Comparison of ENCODE assay signal across 1 cellular context in the genomic region with DNA sequence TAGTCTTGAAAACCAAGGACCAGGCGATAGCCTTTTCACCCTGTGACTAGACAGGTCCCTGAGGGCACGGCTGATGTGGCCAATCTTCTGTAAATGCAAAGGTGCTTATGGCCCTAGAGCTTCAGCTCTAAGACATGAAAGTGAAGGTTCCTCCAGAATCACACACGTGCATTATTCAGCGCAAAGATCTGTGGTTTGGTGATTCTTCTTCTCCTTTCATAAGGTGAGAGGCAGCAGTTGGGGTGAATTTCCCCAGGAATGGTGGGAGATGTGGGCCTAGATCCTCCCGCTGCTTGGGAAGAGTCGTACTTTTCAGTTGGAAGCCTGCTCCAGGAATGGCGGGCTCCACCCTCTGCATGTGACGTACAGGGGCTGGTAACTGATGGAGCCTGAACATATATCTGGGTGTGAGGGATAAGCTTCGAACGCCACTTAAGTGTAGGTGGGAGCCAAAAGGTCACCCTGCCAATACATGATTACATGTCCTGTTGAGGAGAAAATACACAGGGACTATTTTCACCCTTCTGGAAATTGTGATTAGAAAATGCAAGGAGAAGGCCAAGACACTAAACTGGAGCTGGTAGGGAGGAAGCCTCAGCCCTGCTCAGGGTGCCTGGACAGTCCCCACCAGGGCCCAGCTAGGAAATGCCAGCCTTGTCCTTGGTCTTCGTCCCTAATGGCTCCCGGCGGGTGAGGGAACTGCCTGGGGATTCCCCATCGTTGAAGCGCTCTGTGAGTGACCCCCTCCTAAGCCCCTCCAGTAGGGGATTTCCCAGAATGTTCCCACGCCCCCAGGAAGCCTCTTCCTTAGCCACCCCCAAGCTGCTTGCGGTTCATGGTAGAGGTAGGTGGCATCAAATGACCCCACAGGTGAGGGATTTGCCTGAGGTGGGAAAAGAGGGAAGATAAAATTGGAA.
A peak's percentile ranks its signal among the peaks of the same experiment; 100 is the strongest.
TF ChIP-seq lines count a peak whose summit lies in the region.

No MANE protein-coding gene starts in this region.

TF ChIP-seq in HepG2, 621 proteins besides CTCF, POLR2A, EP300 and RAD21 (continued from another document and continues in another):
- TF ChIP-seq, protein P1, sequence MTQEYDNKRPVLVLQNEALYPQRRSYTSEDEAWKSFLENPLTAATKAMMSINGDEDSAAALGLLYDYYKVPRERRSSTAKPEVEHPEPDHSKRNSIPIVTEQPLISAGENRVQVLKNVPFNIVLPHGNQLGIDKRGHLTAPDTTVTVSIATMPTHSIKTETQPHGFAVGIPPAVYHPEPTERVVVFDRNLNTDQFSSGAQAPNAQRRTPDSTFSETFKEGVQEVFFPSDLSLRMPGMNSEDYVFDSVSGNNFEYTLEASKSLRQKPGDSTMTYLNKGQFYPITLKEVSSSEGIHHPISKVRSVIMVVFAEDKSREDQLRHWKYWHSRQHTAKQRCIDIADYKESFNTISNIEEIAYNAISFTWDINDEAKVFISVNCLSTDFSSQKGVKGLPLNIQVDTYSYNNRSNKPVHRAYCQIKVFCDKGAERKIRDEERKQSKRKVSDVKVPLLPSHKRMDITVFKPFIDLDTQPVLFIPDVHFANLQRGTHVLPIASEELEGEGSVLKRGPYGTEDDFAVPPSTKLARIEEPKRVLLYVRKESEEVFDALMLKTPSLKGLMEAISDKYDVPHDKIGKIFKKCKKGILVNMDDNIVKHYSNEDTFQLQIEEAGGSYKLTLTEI (CRISPR knock-in tag; conservative IDR thresholded peaks at IDR 0.05), result no peak
- TF ChIP-seq ZNF235 (CRISPR knock-in tag; IDR thresholded peaks at IDR 0.05; ENCODE audit: borderline replicate concordance) (no peak), EED (CRISPR knock-in tag; IDR thresholded peaks at IDR 0.05) (no peak), ZFYVE20 (CRISPR knock-in tag; IDR thresholded peaks at IDR 0.05; ENCODE audit: borderline replicate concordance, low read depth) (no peak), NR3C1 (CRISPR knock-in tag; IDR thresholded peaks at IDR 0.05) (no peak), XBP1 (CRISPR knock-in tag; IDR thresholded peaks at IDR 0.05) (no peak), ZNF343 (CRISPR knock-in tag; IDR thresholded peaks at IDR 0.05) (no peak), KAT8 (CRISPR knock-in tag; IDR thresholded peaks at IDR 0.05) (no peak), ZNF34 (CRISPR knock-in tag; IDR thresholded peaks at IDR 0.05; ENCODE audit: borderline replicate concordance) (no peak), NR2C2 (CRISPR knock-in tag; IDR thresholded peaks at IDR 0.05; ENCODE audit: borderline replicate concordance) (no peak), HOXD1 (CRISPR knock-in tag; IDR thresholded peaks at IDR 0.05) (no peak), KDM5B (CRISPR knock-in tag; IDR thresholded peaks at IDR 0.05; ENCODE audit: borderline replicate concordance) (no peak; the same call in 1 of the 2 replicates), ARID2 (CRISPR knock-in tag; IDR thresholded peaks at IDR 0.05; ENCODE audit: borderline replicate concordance) (no peak), ZNF484 (CRISPR knock-in tag; IDR thresholded peaks at IDR 0.05; ENCODE audit: borderline replicate concordance, low read depth) (no peak), RXRA (CRISPR knock-in tag; IDR thresholded peaks at IDR 0.05) (no peak; the same call in 1 of the 2 replicates), ZNF225 (CRISPR knock-in tag; IDR thresholded peaks at IDR 0.05) (no peak), RXRB (CRISPR knock-in tag; IDR thresholded peaks at IDR 0.05; ENCODE audit: borderline replicate concordance) (peak; percentile 18; the same call in 1 of the 2 replicates), ZNF232 (CRISPR knock-in tag; IDR thresholded peaks at IDR 0.05; ENCODE audit: borderline replicate concordance) (no peak), ZNF337 (CRISPR knock-in tag; IDR thresholded peaks at IDR 0.05; ENCODE audit: borderline replicate concordance, low read depth) (no peak), JDP2 (CRISPR knock-in tag; IDR thresholded peaks at IDR 0.05; ENCODE audit: borderline replicate concordance) (no peak), MED8 (CRISPR knock-in tag; IDR thresholded peaks at IDR 0.05; ENCODE audit: insufficient replicate concordance) (no peak), ZNF331 (CRISPR knock-in tag; IDR thresholded peaks at IDR 0.05) (no peak), ZNF562 (CRISPR knock-in tag; IDR thresholded peaks at IDR 0.05; ENCODE audit: borderline replicate concordance) (no peak), PLRG1 (conservative IDR thresholded peaks at IDR 0.05) (no peak), ZBTB21 (CRISPR knock-in tag; IDR thresholded peaks at IDR 0.05) (no peak), ZNF251 (CRISPR knock-in tag; IDR thresholded peaks at IDR 0.05) (no peak), SALL1 (CRISPR knock-in tag; IDR thresholded peaks at IDR 0.05) (peak; percentile 62; the same call in 1 of the 2 replicates), TEAD3 (CRISPR knock-in tag; optimal IDR thresholded peaks at IDR 0.05; ENCODE audit: borderline replicate concordance) (peak; percentile 22), ZNF761 (CRISPR knock-in tag; conservative IDR thresholded peaks at IDR 0.05) (no peak)
- TF ChIP-seq, protein P2, sequence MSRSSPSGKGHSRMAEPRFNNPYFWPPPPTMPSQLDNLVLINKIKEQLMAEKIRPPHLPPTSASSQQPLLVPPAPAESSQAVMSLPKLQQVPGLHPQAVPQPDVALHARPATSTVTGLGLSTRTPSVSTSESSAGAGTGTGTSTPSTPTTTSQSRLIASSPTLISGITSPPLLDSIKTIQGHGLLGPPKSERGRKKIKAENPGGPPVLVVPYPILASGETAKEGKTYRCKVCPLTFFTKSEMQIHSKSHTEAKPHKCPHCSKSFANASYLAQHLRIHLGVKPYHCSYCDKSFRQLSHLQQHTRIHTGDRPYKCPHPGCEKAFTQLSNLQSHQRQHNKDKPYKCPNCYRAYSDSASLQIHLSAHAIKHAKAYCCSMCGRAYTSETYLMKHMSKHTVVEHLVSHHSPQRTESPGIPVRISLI (CRISPR knock-in tag; IDR thresholded peaks at IDR 0.05; ENCODE audit: borderline replicate concordance), result no peak
- TF ChIP-seq, protein P3, sequence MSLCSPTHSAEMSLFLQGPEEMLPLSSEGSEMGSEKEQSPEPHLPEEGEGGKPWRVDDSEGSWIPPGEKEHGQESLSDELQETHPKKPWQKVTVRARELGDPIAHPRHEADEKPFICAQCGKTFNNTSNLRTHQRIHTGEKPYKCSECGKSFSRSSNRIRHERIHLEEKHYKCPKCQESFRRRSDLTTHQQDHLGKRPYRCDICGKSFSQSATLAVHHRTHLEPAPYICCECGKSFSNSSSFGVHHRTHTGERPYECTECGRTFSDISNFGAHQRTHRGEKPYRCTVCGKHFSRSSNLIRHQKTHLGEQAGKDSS (CRISPR knock-in tag; IDR thresholded peaks at IDR 0.05; ENCODE audit: borderline replicate concordance, low read depth), result no peak
- TF ChIP-seq, protein P4, sequence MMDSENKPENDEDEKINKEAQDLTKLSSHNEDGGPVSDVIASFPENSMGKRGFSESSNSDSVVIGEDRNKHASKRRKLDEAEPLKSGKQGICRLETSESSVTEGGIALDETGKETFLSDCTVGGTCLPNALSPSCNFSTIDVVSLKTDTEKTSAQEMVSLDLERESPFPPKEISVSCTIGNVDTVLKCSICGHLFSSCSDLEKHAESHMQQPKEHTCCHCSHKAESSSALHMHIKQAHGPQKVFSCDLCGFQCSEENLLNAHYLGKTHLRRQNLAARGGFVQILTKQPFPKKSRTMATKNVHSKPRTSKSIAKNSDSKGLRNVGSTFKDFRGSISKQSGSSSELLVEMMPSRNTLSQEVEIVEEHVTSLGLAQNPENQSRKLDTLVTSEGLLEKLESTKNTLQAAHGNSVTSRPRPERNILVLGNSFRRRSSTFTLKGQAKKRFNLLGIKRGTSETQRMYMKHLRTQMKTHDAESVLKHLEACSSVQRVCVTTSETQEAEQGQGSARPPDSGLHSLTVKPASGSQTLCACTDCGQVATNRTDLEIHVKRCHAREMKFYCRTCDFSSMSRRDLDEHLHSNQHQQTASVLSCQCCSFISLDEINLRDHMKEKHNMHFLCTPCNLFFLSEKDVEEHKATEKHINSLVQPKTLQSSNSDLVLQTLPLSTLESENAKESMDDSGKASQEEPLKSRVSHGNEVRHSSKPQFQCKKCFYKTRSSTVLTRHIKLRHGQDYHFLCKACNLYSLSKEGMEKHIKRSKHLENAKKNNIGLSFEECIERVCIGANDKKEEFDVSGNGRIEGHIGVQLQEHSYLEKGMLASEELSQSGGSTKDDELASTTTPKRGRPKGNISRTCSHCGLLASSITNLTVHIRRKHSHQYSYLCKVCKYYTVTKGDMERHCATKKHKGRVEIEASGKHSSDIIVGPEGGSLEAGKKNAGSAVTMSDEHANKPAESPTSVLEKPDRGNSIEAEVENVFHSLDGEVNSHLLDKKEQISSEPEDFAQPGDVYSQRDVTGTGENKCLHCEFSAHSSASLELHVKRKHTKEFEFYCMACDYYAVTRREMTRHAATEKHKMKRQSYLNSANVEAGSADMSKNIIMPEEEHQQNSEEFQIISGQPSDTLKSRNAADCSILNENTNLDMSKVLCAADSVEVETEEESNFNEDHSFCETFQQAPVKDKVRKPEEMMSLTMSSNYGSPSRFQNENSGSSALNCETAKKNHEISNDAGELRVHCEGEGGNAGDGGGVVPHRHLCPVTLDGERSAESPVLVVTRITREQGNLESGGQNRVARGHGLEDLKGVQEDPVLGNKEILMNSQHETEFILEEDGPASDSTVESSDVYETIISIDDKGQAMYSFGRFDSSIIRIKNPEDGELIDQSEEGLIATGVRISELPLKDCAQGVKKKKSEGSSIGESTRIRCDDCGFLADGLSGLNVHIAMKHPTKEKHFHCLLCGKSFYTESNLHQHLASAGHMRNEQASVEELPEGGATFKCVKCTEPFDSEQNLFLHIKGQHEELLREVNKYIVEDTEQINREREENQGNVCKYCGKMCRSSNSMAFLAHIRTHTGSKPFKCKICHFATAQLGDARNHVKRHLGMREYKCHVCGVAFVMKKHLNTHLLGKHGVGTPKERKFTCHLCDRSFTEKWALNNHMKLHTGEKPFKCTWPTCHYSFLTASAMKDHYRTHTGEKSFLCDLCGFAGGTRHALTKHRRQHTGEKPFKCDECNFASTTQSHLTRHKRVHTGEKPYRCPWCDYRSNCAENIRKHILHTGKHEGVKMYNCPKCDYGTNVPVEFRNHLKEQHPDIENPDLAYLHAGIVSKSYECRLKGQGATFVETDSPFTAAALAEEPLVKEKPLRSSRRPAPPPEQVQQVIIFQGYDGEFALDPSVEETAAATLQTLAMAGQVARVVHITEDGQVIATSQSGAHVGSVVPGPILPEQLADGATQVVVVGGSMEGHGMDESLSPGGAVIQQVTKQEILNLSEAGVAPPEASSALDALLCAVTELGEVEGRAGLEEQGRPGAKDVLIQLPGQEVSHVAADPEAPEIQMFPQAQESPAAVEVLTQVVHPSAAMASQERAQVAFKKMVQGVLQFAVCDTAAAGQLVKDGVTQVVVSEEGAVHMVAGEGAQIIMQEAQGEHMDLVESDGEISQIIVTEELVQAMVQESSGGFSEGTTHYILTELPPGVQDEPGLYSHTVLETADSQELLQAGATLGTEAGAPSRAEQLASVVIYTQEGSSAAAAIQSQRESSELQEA (CRISPR knock-in tag; IDR thresholded peaks at IDR 0.05; ENCODE audit: not compliant biosample characterization), result no peak
- TF ChIP-seq, protein P5, sequence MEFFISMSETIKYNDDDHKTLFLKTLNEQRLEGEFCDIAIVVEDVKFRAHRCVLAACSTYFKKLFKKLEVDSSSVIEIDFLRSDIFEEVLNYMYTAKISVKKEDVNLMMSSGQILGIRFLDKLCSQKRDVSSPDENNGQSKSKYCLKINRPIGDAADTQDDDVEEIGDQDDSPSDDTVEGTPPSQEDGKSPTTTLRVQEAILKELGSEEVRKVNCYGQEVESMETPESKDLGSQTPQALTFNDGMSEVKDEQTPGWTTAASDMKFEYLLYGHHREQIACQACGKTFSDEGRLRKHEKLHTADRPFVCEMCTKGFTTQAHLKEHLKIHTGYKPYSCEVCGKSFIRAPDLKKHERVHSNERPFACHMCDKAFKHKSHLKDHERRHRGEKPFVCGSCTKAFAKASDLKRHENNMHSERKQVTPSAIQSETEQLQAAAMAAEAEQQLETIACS (CRISPR knock-in tag; IDR thresholded peaks at IDR 0.05), result no peak
- TF ChIP-seq, protein P6, sequence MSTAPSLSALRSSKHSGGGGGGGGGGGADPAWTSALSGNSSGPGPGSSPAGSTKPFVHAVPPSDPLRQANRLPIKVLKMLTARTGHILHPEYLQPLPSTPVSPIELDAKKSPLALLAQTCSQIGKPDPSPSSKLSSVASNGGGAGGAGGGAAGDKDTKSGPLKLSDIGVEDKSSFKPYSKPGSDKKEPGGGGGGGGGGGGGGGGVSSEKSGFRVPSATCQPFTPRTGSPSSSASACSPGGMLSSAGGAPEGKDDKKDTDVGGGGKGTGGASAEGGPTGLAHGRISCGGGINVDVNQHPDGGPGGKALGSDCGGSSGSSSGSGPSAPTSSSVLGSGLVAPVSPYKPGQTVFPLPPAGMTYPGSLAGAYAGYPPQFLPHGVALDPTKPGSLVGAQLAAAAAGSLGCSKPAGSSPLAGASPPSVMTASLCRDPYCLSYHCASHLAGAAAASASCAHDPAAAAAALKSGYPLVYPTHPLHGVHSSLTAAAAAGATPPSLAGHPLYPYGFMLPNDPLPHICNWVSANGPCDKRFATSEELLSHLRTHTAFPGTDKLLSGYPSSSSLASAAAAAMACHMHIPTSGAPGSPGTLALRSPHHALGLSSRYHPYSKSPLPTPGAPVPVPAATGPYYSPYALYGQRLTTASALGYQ (CRISPR knock-in tag; IDR thresholded peaks at IDR 0.05), result no peak
- TF ChIP-seq, protein P7, sequence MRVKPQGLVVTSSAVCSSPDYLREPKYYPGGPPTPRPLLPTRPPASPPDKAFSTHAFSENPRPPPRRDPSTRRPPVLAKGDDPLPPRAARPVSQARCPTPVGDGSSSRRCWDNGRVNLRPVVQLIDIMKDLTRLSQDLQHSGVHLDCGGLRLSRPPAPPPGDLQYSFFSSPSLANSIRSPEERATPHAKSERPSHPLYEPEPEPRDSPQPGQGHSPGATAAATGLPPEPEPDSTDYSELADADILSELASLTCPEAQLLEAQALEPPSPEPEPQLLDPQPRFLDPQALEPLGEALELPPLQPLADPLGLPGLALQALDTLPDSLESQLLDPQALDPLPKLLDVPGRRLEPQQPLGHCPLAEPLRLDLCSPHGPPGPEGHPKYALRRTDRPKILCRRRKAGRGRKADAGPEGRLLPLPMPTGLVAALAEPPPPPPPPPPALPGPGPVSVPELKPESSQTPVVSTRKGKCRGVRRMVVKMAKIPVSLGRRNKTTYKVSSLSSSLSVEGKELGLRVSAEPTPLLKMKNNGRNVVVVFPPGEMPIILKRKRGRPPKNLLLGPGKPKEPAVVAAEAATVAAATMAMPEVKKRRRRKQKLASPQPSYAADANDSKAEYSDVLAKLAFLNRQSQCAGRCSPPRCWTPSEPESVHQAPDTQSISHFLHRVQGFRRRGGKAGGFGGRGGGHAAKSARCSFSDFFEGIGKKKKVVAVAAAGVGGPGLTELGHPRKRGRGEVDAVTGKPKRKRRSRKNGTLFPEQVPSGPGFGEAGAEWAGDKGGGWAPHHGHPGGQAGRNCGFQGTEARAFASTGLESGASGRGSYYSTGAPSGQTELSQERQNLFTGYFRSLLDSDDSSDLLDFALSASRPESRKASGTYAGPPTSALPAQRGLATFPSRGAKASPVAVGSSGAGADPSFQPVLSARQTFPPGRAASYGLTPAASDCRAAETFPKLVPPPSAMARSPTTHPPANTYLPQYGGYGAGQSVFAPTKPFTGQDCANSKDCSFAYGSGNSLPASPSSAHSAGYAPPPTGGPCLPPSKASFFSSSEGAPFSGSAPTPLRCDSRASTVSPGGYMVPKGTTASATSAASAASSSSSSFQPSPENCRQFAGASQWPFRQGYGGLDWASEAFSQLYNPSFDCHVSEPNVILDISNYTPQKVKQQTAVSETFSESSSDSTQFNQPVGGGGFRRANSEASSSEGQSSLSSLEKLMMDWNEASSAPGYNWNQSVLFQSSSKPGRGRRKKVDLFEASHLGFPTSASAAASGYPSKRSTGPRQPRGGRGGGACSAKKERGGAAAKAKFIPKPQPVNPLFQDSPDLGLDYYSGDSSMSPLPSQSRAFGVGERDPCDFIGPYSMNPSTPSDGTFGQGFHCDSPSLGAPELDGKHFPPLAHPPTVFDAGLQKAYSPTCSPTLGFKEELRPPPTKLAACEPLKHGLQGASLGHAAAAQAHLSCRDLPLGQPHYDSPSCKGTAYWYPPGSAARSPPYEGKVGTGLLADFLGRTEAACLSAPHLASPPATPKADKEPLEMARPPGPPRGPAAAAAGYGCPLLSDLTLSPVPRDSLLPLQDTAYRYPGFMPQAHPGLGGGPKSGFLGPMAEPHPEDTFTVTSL (CRISPR knock-in tag; IDR thresholded peaks at IDR 0.05; ENCODE audit: borderline replicate concordance), result peak; percentile 43; the same call in 1 of the 2 replicates
